32 cellular contexts compared by ENCODE assay signal in the genomic region with DNA sequence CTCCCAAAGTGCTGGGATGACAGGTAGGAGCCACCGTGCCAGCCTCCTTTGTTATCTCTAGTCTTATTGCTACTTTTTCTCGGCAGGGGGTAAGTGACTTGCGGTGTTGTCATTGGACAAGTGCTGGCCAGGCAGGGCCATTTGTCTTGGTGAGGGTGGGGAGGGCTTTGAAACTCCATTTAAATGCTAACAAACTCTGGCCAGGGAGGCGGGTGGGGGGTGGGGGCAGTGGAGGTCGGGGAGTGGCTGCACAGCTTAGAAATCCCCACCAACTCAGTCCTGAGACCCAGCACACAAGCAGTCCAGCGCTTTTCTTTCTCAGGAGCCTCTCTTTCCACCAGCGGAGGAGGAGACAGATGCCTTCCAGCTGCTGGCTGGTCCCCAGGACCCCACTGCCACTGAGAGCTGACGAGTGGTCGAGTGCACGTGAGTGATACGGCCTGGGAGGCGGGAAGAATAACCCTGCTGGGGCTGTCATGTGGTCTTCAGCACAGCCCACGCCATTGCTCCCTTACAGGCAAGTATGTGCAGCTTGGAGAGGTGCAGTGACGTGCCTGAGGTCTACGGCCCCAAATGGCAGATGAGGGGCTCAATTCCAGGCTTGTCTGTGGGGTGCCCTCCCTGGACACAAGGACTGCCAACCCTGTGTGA. TPM values are rescaled to one million over a fixed set of nuclear protein-coding genes. Genes with fewer than 3 reads are reported as not detected.
DNase-seq lines count a peak whose midpoint lies in the region; ATAC-seq, FAIRE-seq and TF ChIP-seq lines count a peak whose summit lies in the region.
"Had no signal": no experiment of that assay in that cellular context is flagged by ENCODE, and none has a peak within 500 bp of the region (broad histone marks: within the 10 kb centered on the region; RNA-seq: fewer than 3 reads in every experiment).

No MANE protein-coding gene starts in this region.

- H3K79me2 ChIP-seq in K562 (ENCODE audit: control insufficient read depth, insufficient read depth, low read length), result no peaks in the 10 kb centered on the region
- H3K79me2 ChIP-seq: hepatocyte had no signal

- DNase-seq in left ventricle myocardium superior, result peak; percentile 10
- no peak for DNase-seq in right cardiac atrium
- peak; percentile 56 to 61 (median 58) for DNase-seq in K562 (ENCODE audit: extremely low read depth in 1 of 4, low spot score in 3 of 4)
- peak; percentile 83 for DNase-seq in iPS-NIHi11 (ENCODE audit: low spot score)
- no peak for DNase-seq in NCI-H1436 treated with DMSO at 0.1 percent for 48 hours (lab: John Stamatoyannopoulos, UW)
- DNase-seq in AML-193 (lab: John Stamatoyannopoulos, UW), result no peak
- no peak for DNase-seq in NCI-H774 (lab: John Stamatoyannopoulos, UW)
- DNase-seq in endothelial cell (ENCODE audit: low spot score), result no peak
- DNase-seq: activated CD4-positive, alpha-beta T cell treated with anti-CD3 and anti-CD28 coated beads, Interleukin-2, amount 50 U/mL, for 48 hours; body of pancreas; COR-L47; DND-41; effector memory CD4-positive, alpha-beta T cell; foreskin melanocyte; HCEC 1CT; MG63; NCI-H1417 treated with DMSO at 0.1 percent for 48 hours; NCI-H510A; SJCRH30 had no signal

- H3K36me3 Mint-ChIP-seq in endothelial cell (ENCODE audit: low read depth, unreplicated experiment), result no peaks in the 10 kb centered on the region
- H3K36me3 Mint-ChIP-seq: memory B cell, T-cell had no signal

- no TSS peak for BruUV-seq in K562 (replicated peaks; lab: Mats Ljungman, UMichigan)

- intact Hi-C loops in left ventricle myocardium superior (cut with micrococcal nuclease) (no loop called here), right cardiac atrium (cut with DNase I) (no loop called here), K562 (cut with micrococcal nuclease) (no loop called here)

- no peaks in the 10 kb centered on the region for H3K36me3 ChIP-seq in K562 (ENCODE audit: control insufficient read depth, insufficient read depth, low read length)
- H3K36me3 ChIP-seq: BLaER1 treated with 17β-estradiol and CSF1 and Interleukin-3, amounts not matched to agents 10 nM and 100 nM; esophagus muscularis mucosa; MG63; Peyer's patch; SJCRH30; suprapubic skin had no signal

- FAIRE-seq in K562 (lab: Jason Lieb, UNC), result no peak
- FAIRE-seq: GM12878 had no signal

- no peaks in the 10 kb centered on the region for H3K9me1 ChIP-seq in K562 (ENCODE audit: control insufficient read depth, insufficient read depth, low read length)

- H3K4me3 Mint-ChIP-seq in endothelial cell (ENCODE audit: unreplicated experiment), result no peak overlapping the region
- H3K4me3 Mint-ChIP-seq: memory B cell, T-cell had no signal

- no peak for TF ChIP-seq EP300 in K562 (IDR thresholded peaks at IDR 0.05; ENCODE audit: low read length)

- no peaks in the 10 kb centered on the region for H3K4me1 ChIP-seq in right cardiac atrium (ENCODE audit: control insufficient read depth, insufficient read depth, low read length)
- peaks cover 0 to 30% of the 10 kb centered on the region in 2 experiments; a peak in 3 of 5 replicates for H3K4me1 ChIP-seq in K562 (replicated peaks in 1 of 2; ENCODE audit: control insufficient read depth in 2 of 2, insufficient read depth in 2 of 2, low read length in 2 of 2)
- H3K4me1 ChIP-seq: body of pancreas, esophagus muscularis mucosa, Peyer's patch, SJCRH30, suprapubic skin had no signal

- no peak overlapping the region for H3K27ac ChIP-seq in right cardiac atrium (ENCODE audit: low read length)
- H3K27ac ChIP-seq in K562 (ENCODE audit: extremely low read depth, low read depth, low read length), result no peak overlapping the region
- H3K27ac ChIP-seq: BLaER1 treated with 17β-estradiol and CSF1 and Interleukin-3, amounts not matched to agents 10 nM and 100 nM; body of pancreas; esophagus muscularis mucosa; hepatocyte; Peyer's patch; SJCRH30; suprapubic skin had no signal

- no peaks in the 10 kb centered on the region for H3K4me1 Mint-ChIP-seq in endothelial cell (ENCODE audit: unreplicated experiment)
- H3K4me1 Mint-ChIP-seq: memory B cell, T-cell had no signal

- no peak overlapping the region for H3K4me2 ChIP-seq in K562 (ENCODE audit: insufficient read depth, low read length)
- H3K4me2 ChIP-seq: BLaER1 treated with 17β-estradiol and CSF1 and Interleukin-3, amounts not matched to agents 10 nM and 100 nM; hepatocyte had no signal

- no peak for TF ChIP-seq POLR2A in K562 (conservative IDR thresholded peaks at IDR 0.05)

- no peaks in the 10 kb centered on the region for H3K9me3 Mint-ChIP-seq in endothelial cell (ENCODE audit: unreplicated experiment)
- H3K9me3 Mint-ChIP-seq: T-cell had no signal

- peaks cover 8% of the 10 kb centered on the region for H3K27me3 Mint-ChIP-seq in endothelial cell (ENCODE audit: unreplicated experiment)

- H2AFZ ChIP-seq in K562 (ENCODE audit: low read depth, low read length), result no peak overlapping the region
- H2AFZ ChIP-seq: hepatocyte had no signal

- WGBS in right cardiac atrium, result 37% methylated on average over 15 of the region's 15 CpGs
- 19% methylated on average over 11 of the region's 15 CpGs for WGBS in K562 (ENCODE audit: insufficient coverage, low coverage, missing lambda C conversion rate)

- in situ Hi-C loops in K562 (cut with MboI), result no loop called here

- H3K9me3 ChIP-seq in right cardiac atrium (ENCODE audit: control insufficient read depth, low read length), result no peaks in the 10 kb centered on the region
- no peaks in the 10 kb centered on the region for H3K9me3 ChIP-seq in K562 (replicated peaks; ENCODE audit: control insufficient read depth, insufficient read depth, low read depth, low read length)
- H3K9me3 ChIP-seq: body of pancreas, esophagus muscularis mucosa, MG63, Peyer's patch, SJCRH30, suprapubic skin had no signal

- POLR2A ChIA-PET in K562 (lab: Yijun Ruan, JAX), result interaction anchor here (0.6 to 1.0 kb wide), 2 partner anchors 8 to 11 kb away, joined by 3 read pairs; no protein-coding TSS in a partner anchor

- H3K27me3 ChIP-seq in right cardiac atrium (ENCODE audit: control insufficient read depth, insufficient read depth) (no peaks in the 10 kb centered on the region), K562 (ENCODE audit: control insufficient read depth in 2 of 2, insufficient read depth in 2 of 2, low read length in 2 of 2) (no peaks in the 10 kb centered on the region)
- H3K27me3 ChIP-seq: BLaER1 treated with 17β-estradiol and CSF1 and Interleukin-3, amounts not matched to agents 10 nM and 100 nM; body of pancreas; esophagus muscularis mucosa; hepatocyte; MG63; Peyer's patch; suprapubic skin had no signal

- TF ChIP-seq CTCF in K562 (IDR thresholded peaks at IDR 0.05 in 2 of 3, conservative IDR thresholded peaks at IDR 0.05 in 1 of 3; ENCODE audit: insufficient read depth in 2 of 3, low read depth in 1 of 3, low read length in 3 of 3) (no peak), endothelial cell (IDR thresholded peaks at IDR 0.05; ENCODE audit: unreplicated experiment) (no peak)

- H3K9ac ChIP-seq in K562 (ENCODE audit: insufficient read depth in 1 of 2, low read depth in 2 of 2, low read length in 2 of 2), result peak overlapping the region in 1 of 2 experiments; percentile 3; a peak in 1 of 4 replicates
- H3K9ac ChIP-seq: BLaER1 treated with 17β-estradiol and CSF1 and Interleukin-3, amounts not matched to agents 10 nM and 100 nM had no signal

- H3K27ac Mint-ChIP-seq in endothelial cell (ENCODE audit: unreplicated experiment), result no peak overlapping the region
- H3K27ac Mint-ChIP-seq: memory B cell, T-cell had no signal

- H3K4me3 ChIP-seq in right cardiac atrium (ENCODE audit: low read length), result no peak overlapping the region
- H3K4me3 ChIP-seq in K562, result no peak overlapping the region
- H3K4me3 ChIP-seq: BLaER1 treated with 17β-estradiol and CSF1 and Interleukin-3, amounts not matched to agents 10 nM and 100 nM; body of pancreas; esophagus muscularis mucosa; GM12878; hepatocyte; MG63; Peyer's patch; SJCRH30; suprapubic skin had no signal

- no peaks in the 10 kb centered on the region for H4K20me1 ChIP-seq in K562 (replicated peaks; ENCODE audit: control insufficient read depth, insufficient read depth, low read length)
- H4K20me1 ChIP-seq: BLaER1 treated with 17β-estradiol and CSF1 and Interleukin-3, amounts not matched to agents 10 nM and 100 nM had no signal

- CTCF ChIA-PET in K562 (lab: Yijun Ruan, JAX; ENCODE audit: low intra/inter-chr PET ratio), result no interaction called here

- no peak for TF ChIP-seq RAD21 in K562 (CRISPR knock-in tag; conservative IDR thresholded peaks at IDR 0.05 in 1 of 2, IDR thresholded peaks at IDR 0.05 in 1 of 2)

- ATAC-seq in left ventricle myocardium superior (no peak), right cardiac atrium (no peak), K562 (peak; percentile 30)
- ATAC-seq: body of pancreas, GM12878, T-cell had no signal

RNA-seq across cellular contexts. Expression of gene OSBPL5, which starts 24.2 kb away (rescaled TPM):
- total RNA-seq in left ventricle myocardium superior (15.9 TPM), right cardiac atrium (10 to 100 TPM; 14.1 to 19.1 (median 15.4) TPM), K562 (2014; rRNA removed) (6.6 and 8.0 TPM in 2 replicates), K562 (2014; rRNA removed; fragmentation: Illumina TruSeq; extraction: Trizol) (1.4 and 2.4 TPM in 2 replicates), K562 (2015; rRNA removed; fragmentation: Illumina TruSeq; extraction: Trizol) (6.4 and 6.5 TPM in 2 replicates), K562 (2021) (14.3 and 14.8 TPM in 2 replicates), endothelial cell (ENCODE audit: unreplicated experiment) (55.2 TPM)
- polyA plus RNA-seq in right cardiac atrium (10.3 TPM), K562 (2011; rRNA removed) (3.2 and 7.5 TPM in 2 replicates), K562 (2014; fragmentation: Illumina TruSeq; extraction: Trizol) (3.1 and 4.6 TPM in 2 replicates), K562 (2014; fragmentation: Nextera tagmentation; extraction: Ambion mirVana) (under 1 TPM; 0.06 to 0.10 TPM), K562 (2014; rRNA removed) (6.6 and 11.9 TPM in 2 replicates)
- 40.9 and 87.7 TPM in 2 replicates for total RNA-seq in K562 (2011; cell fraction: chromatin; rRNA removed; ENCODE audit: low replicate concordance)
- 31.7 and 40.8 TPM in 2 replicates for total RNA-seq in K562 (2011; cell fraction: nucleolus; rRNA removed)
- 28.2 and 35.2 TPM in 2 replicates for total RNA-seq in K562 (2011; cell fraction: nucleoplasm; rRNA removed)
- polyA plus RNA-seq in K562 (2011; cell fraction: cytosol; rRNA removed), result 3.8 and 6.2 TPM in 2 replicates
- 22.7 and 40.1 TPM in 2 replicates for polyA plus RNA-seq in K562 (2011; cell fraction: nucleus; rRNA removed)
- 7.8 and 10.2 TPM in 2 replicates for polyA plus RNA-seq in K562 (2012)
- 1.6 and 1.9 TPM in 2 replicates for polyA minus RNA-seq in K562 (2011; rRNA and poly(A)+ RNA removed)
- polyA minus RNA-seq in K562 (2011; cell fraction: cytosol; rRNA and poly(A)+ RNA removed), result 5.9 and 6.9 TPM in 2 replicates
- 13.1 and 15.5 TPM in 2 replicates for polyA minus RNA-seq in K562 (2011; cell fraction: nucleus; rRNA and poly(A)+ RNA removed)
- total RNA-seq: GM12878 had no signal
- polyA plus RNA-seq: GM12878 had no signal

RNA-seq across cellular contexts. Expression of gene MRGPRG, which starts 29.3 kb away (rescaled TPM):
- total RNA-seq in left ventricle myocardium superior (not detected), right cardiac atrium (not detected), K562 (2014; rRNA removed) (not detected in 2 replicates), K562 (2014; rRNA removed; fragmentation: Illumina TruSeq; extraction: Trizol) (not detected in 2 replicates), K562 (2015; rRNA removed; fragmentation: Illumina TruSeq; extraction: Trizol) (not detected in 2 replicates), K562 (2021) (not detected in 2 replicates), endothelial cell (ENCODE audit: unreplicated experiment) (not detected)
- polyA plus RNA-seq in right cardiac atrium (not detected), K562 (2011; rRNA removed) (not detected in 2 replicates), K562 (2014; fragmentation: Illumina TruSeq; extraction: Trizol) (not detected in 2 replicates), K562 (2014; fragmentation: Nextera tagmentation; extraction: Ambion mirVana) (not detected), K562 (2014; rRNA removed) (not detected in 2 replicates)
- total RNA-seq in K562 (2011; cell fraction: chromatin; rRNA removed; ENCODE audit: low replicate concordance), result not detected in 2 replicates
- total RNA-seq in K562 (2011; cell fraction: nucleolus; rRNA removed), result not detected in 2 replicates
- not detected in 2 replicates for total RNA-seq in K562 (2011; cell fraction: nucleoplasm; rRNA removed)
- polyA plus RNA-seq in K562 (2011; cell fraction: cytosol; rRNA removed), result not detected in 2 replicates
- polyA plus RNA-seq in K562 (2011; cell fraction: nucleus; rRNA removed), result not detected in 2 replicates
- not detected in 2 replicates for polyA plus RNA-seq in K562 (2012)
- not detected in 2 replicates for polyA minus RNA-seq in K562 (2011; rRNA and poly(A)+ RNA removed)
- not detected in 2 replicates for polyA minus RNA-seq in K562 (2011; cell fraction: cytosol; rRNA and poly(A)+ RNA removed)
- not detected in 2 replicates for polyA minus RNA-seq in K562 (2011; cell fraction: nucleus; rRNA and poly(A)+ RNA removed)
- total RNA-seq: body of pancreas, chondrocyte, esophagus muscularis mucosa, GM12878, hepatocyte, osteocyte, Peyer's patch, renal cortical epithelial cell, SJCRH30, suprapubic skin, T-cell, urinary bladder had no signal
- polyA plus RNA-seq: adipose tissue, GM12878, hepatocyte, urinary bladder had no signal

RNA-seq across cellular contexts. Expression of gene MRGPRE, which starts 42.9 kb away (rescaled TPM):
- 0.42 TPM for total RNA-seq in left ventricle myocardium superior
- under 1 TPM in 3 of 4 donors, not detected in 1; 0.28 to 0.43 (median 0.38) TPM for total RNA-seq in right cardiac atrium
- polyA plus RNA-seq in right cardiac atrium, result 0.11 TPM
- total RNA-seq in K562 (2011; cell fraction: chromatin; rRNA removed; ENCODE audit: low replicate concordance), result not detected in 2 replicates
- not detected in 2 replicates for total RNA-seq in K562 (2011; cell fraction: nucleolus; rRNA removed)
- total RNA-seq in K562 (2011; cell fraction: nucleoplasm; rRNA removed), result not detected in 2 replicates
- total RNA-seq in K562 (2014; rRNA removed), result not detected in 2 replicates
- total RNA-seq in K562 (2014; rRNA removed; fragmentation: Illumina TruSeq; extraction: Trizol), result not detected in 2 replicates
- not detected in 2 replicates for total RNA-seq in K562 (2015; rRNA removed; fragmentation: Illumina TruSeq; extraction: Trizol)
- total RNA-seq in K562 (2021), result not detected in 2 replicates
- not detected in 2 replicates for polyA plus RNA-seq in K562 (2011; rRNA removed)
- polyA plus RNA-seq in K562 (2011; cell fraction: cytosol; rRNA removed), result 0.09 TPM in 1 of 2 replicates, not detected in the other
- polyA plus RNA-seq in K562 (2011; cell fraction: nucleus; rRNA removed), result not detected in 2 replicates
- not detected in 2 replicates for polyA plus RNA-seq in K562 (2012)
- not detected in 2 replicates for polyA plus RNA-seq in K562 (2014; fragmentation: Illumina TruSeq; extraction: Trizol)
- not detected for polyA plus RNA-seq in K562 (2014; fragmentation: Nextera tagmentation; extraction: Ambion mirVana)
- polyA plus RNA-seq in K562 (2014; rRNA removed), result not detected in 2 replicates
- polyA minus RNA-seq in K562 (2011; rRNA and poly(A)+ RNA removed), result not detected in 2 replicates
- not detected in 2 replicates for polyA minus RNA-seq in K562 (2011; cell fraction: cytosol; rRNA and poly(A)+ RNA removed)
- not detected in 2 replicates for polyA minus RNA-seq in K562 (2011; cell fraction: nucleus; rRNA and poly(A)+ RNA removed)
- not detected for total RNA-seq in endothelial cell (ENCODE audit: unreplicated experiment)
- total RNA-seq: body of pancreas, chondrocyte, hepatocyte, osteocyte, renal cortical epithelial cell, SJCRH30, T-cell, urinary bladder had no signal
- polyA plus RNA-seq: GM12878, hepatocyte had no signal

Comparison
In these comparisons a context has a peak if more than half of its experiments do, and no peak if none do; other contexts are left out.
1. DNase-seq: peak in left ventricle myocardium superior (single experiment), K562 (4 of 4) and iPS-NIHi11 (single experiment); none in right cardiac atrium (0 of 3), NCI-H1436 treated with DMSO at 0.1 percent for 48 hours (single experiment), AML-193 (0 of 2), NCI-H774 (single experiment) and endothelial cell (single experiment).